Comparison of ENCODE assay signal across 8 cellular contexts in the genomic region with DNA sequence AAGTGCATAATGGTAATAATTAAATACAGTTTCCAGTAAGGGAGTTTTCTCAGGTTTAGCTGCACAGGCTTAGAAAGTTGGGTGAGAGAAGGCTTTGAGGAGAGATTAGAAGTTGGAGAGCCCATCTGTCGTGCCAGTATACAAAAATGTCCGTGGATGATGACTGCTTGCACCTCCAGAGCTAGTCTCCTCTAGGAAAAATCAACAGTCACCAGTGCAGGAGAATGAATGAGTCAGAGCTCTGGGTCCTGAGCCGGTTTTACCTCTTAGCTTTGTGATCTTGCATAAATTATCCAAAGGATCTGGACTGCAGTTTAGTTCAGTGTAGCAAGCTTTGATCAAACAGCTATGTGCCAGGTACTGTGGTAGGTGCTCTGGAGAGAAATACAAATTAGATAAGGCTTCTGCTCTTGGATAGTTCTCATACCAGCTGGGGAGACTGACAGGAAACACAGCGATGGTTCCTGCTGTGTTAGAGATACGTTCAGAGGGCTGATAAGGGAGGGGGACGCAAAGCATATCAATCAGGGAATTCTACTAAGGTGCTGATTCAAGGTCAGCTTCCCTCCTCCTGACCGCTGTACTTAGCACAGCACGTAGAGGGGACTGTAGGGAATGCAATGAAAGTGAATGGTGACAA.
DNase-seq lines count a peak whose midpoint lies in the region; ATAC-seq and TF ChIP-seq lines count a peak whose summit lies in the region.

No MANE protein-coding gene starts in this region.

- H3K4me3 ChIP-seq in esophagus (ENCODE audit: low read depth in 1 of 2, low read length in 2 of 2), result no peak overlapping the region
- H3K4me3 ChIP-seq in osteoblast (ENCODE audit: insufficient read depth, low read length), result no peak overlapping the region

- no peak for ATAC-seq in GM21423 (IDR thresholded peaks at IDR 0.05; ENCODE audit: unreplicated experiment)

- H3K4me2 ChIP-seq in osteoblast (ENCODE audit: insufficient read depth, low read length), result peak overlapping the region; percentile 13

- H3K27ac ChIP-seq in esophagus (ENCODE audit: low read depth in 2 of 2, low read length in 1 of 2) (peak overlapping the region; percentile 38 to 72), osteoblast (ENCODE audit: low read depth, low read length) (peak overlapping the region; percentile 20)

- no peak for TF ChIP-seq CTCF in osteoblast (IDR thresholded peaks at IDR 0.05; ENCODE audit: extremely low read depth, low read depth, low read length)

- DNase-seq in EL (peak; percentile 77), NCI-H524 (lab: John Stamatoyannopoulos, UW) (peak; percentile 73 to 89), osteoblast (ENCODE audit: insufficient read length, low spot score, missing footprints) (peak; percentile 91), NOMO-1 treated with dmso at 0.1 percent for 144 hours (lab: John Stamatoyannopoulos, UW; ENCODE audit: unreplicated experiment) (no peak), hippocampal formation (lab: John Stamatoyannopoulos, UW) (no peak)
- no peak for DNase-seq in central memory CD4-positive, alpha-beta T cell

- H3K4me1 ChIP-seq in esophagus (ENCODE audit: control insufficient read depth in 2 of 2, insufficient read depth in 2 of 2, low read length in 1 of 2), result peaks cover 3 to 14% of the 10 kb centered on the region in 2 donors
- peaks cover 49% of the 10 kb centered on the region for H3K4me1 ChIP-seq in osteoblast (ENCODE audit: insufficient read depth, low read length)

- H3K27me3 ChIP-seq in esophagus (ENCODE audit: control insufficient read depth in 1 of 2, insufficient read depth in 2 of 2, low read length in 2 of 2) (no peaks in the 10 kb centered on the region), osteoblast (ENCODE audit: insufficient read depth, low read length) (no peaks in the 10 kb centered on the region)

- peaks cover 96% of the 10 kb centered on the region for H3K79me2 ChIP-seq in osteoblast (ENCODE audit: insufficient read depth, low read length)

- H3K9me3 ChIP-seq in esophagus (ENCODE audit: control insufficient read depth in 2 of 2, insufficient read depth in 1 of 2, low read depth in 1 of 2, low read length in 1 of 2), result no peaks in the 10 kb centered on the region
- no peaks in the 10 kb centered on the region for H3K9me3 ChIP-seq in osteoblast (ENCODE audit: low read depth, low read length)

- H4K20me1 ChIP-seq in osteoblast (ENCODE audit: insufficient read depth, low read length), result peaks cover 59% of the 10 kb centered on the region

- H2AFZ ChIP-seq in osteoblast (ENCODE audit: low read length), result no peak overlapping the region

- WGBS in esophagus, 2 donors, result 25 to 34% methylated on average over 8 of the region's 8 CpGs

- no peaks in the 10 kb centered on the region for H3K36me3 ChIP-seq in esophagus (ENCODE audit: control insufficient read depth in 2 of 2, insufficient read depth in 2 of 2, low read length in 1 of 2)
- peaks cover 9% of the 10 kb centered on the region for H3K36me3 ChIP-seq in osteoblast (ENCODE audit: insufficient read depth, low read length)

Comparison
In these comparisons a context has a peak if more than half of its experiments do, and no peak if none do; other contexts are left out.
1. DNase-seq: peak in EL (single experiment), NCI-H524 (2 of 2) and osteoblast (single experiment); none in NOMO-1 treated with dmso at 0.1 percent for 144 hours (single experiment), central memory CD4-positive, alpha-beta T cell (single experiment) and hippocampal formation (0 of 2).